ENCODE assay signal across 22 cellular contexts in the genomic region with DNA sequence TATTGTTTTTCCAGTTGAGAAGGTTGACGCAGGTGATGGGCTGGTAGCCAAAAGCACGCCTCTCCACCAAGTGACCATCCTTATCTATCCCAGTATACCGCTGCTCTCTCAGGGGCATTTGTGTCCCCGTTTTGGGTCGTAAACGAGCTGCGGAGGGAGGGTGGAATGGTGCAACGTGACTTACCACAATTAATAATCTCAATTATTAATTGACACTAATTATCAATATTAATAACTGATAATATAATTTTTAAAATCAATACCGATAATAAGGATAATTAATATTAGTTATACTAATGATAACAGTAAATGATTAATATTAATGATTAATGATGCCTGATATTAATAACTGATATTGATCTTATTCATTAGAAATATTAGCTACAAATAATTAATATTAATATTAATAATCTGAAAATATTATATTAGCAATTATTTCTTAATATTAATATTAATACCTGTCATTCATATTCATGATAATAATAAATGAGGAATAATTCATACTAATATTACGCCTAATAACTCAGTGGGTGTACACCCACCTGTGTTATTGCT. TPM values are rescaled to one million over a fixed set of nuclear protein-coding genes. Genes with fewer than 3 reads are reported as not detected.
"Had no signal": no experiment of that assay in that cellular context is flagged by ENCODE, and none has a peak within 500 bp of the region (broad histone marks: within the 10 kb centered on the region; RNA-seq: fewer than 3 reads in every experiment).

No MANE protein-coding gene starts in this region.

- FAIRE-seq: HepG2, RCC 7860 had no signal

- H3K4me2 ChIP-seq: SK-N-SH had no signal

- DNase-seq: IMR-90, NCI-H1092 treated with DMSO at 0.1 percent for 48 hours, NCI-H1436, NCI-H187, NCI-H2029, NCI-H2081 treated with DMSO at 0.1 percent for 48 hours, NCI-H226, NCI-H446, NCI-H510A, NCI-H524 treated with DMSO at 0.1 percent for 48 hours, NCI-H82, RPMI8226, SHP77, SK-N-SH, SW 1271, T-cell had no signal

- ATAC-seq: HepG2, T-cell had no signal

- H3K9ac ChIP-seq: SK-N-SH had no signal

- H3K9me3 ChIP-seq: SK-N-SH had no signal

RNA-seq across cellular contexts. Expression of a gene that starts 56.1 kb away (rescaled TPM):
- total RNA-seq: HepG2, HT1080, IMR-90, LHCN-M2, MCF 10A, SK-MEL-5, T-cell had no signal
- polyA plus RNA-seq: HepG2, IMR-90, SK-N-SH had no signal
